ENCODE assay signal across 8 cellular contexts in genomic region chr5:73615947-73616346, GRCh38. TPM values are rescaled to one million over a fixed set of nuclear protein-coding genes. Genes with fewer than 3 reads are reported as not detected.
"Had no signal": no experiment of that assay in that cellular context is flagged by ENCODE, and none has a peak within 500 bp of the region (broad histone marks: within the 10 kb centered on the region; RNA-seq: fewer than 3 reads in every experiment).

No MANE protein-coding gene starts in this region.

- FAIRE-seq: H1, H54, HTR-8/SVneo, K562 had no signal

- DNase-seq: GM23248, H9, HCEC 1CT, IMR-90 had no signal

- ATAC-seq: K562 had no signal

- H3K27ac ChIP-seq: GM23248 had no signal

- H3K9me3 Mint-ChIP-seq: H9 had no signal

- H3K27ac Mint-ChIP-seq: H9 had no signal

- H3K4me3 Mint-ChIP-seq: H9 had no signal

- H2AFZ ChIP-seq: GM23248 had no signal

- H3K9ac ChIP-seq: GM23248 had no signal

- H3K4me3 ChIP-seq: GM23248, K562 had no signal

RNA-seq across cellular contexts. Expression of gene ARHGEF28, which starts 10.0 kb away (rescaled TPM):
- polyA plus RNA-seq: K562 had no signal
